1 cellular context compared by ENCODE assay signal in the genomic region with DNA sequence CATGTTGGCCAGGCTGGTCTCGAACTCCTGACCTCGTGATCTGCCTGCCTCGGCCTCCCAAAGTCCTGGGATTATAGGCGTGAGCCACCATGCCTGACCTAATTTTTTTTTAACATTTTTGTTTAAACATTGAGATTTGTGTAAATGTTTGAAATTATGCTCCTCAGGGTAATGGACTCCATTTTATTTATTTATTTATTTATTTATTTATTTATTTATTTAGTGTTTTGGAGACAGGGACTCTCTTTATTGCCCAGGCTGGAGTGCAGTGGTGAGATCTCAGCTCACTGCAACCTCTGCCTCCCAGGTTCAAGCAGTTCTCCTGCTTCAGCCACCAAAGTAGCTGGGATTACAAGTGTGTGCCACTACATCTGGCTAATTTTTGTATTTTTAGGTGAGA. TPM values are rescaled to one million over a fixed set of nuclear protein-coding genes. Genes with fewer than 3 reads are reported as not detected.
"Had no signal": no experiment of that assay in that cellular context is flagged by ENCODE, and none has a peak within 500 bp of the region (broad histone marks: within the 10 kb centered on the region; RNA-seq: fewer than 3 reads in every experiment).

No MANE protein-coding gene starts in this region.

RNA-seq across cellular contexts. Expression of a gene that starts 13.8 kb away (rescaled TPM):
- polyA plus RNA-seq: GM23248 had no signal
